In the genomic region with DNA sequence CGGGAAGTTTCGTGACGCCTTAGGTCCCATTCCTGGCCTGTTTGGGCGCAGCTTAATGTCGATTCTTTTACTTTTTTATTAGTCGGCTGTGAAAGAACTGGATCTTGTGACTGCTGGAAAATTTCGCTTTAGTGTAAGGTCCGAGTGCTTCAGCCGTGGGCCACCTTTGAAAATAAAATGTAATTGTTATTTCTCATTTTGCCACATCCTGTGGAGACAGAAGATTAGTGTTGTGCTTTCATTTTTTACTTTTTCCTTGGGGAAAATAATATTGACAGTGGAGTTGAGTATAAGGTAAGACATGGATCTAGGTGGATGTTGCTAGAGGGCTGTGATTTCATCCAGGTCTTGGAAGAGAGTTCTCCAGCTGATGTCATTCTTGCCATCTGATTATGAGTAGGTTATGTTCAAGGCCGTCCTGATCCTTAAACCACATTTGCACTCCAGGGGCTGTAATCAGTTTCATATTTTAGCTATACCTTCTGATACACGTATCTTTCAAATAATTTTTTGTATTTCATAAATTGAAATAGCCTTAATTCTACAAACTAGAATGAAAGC, we compare ENCODE assay signal across 8 cellular contexts. TPM values are rescaled to one million over a fixed set of nuclear protein-coding genes. Genes with fewer than 3 reads are reported as not detected.
DNase-seq lines count a peak whose midpoint lies in the region; ATAC-seq, FAIRE-seq and TF ChIP-seq lines count a peak whose summit lies in the region.

No MANE protein-coding gene starts in this region.

- ATAC-seq in stimulated activated naive CD8-positive, alpha-beta T cell treated with anti-CD3 and anti-CD28 coated beads, Interleukin-15, Interleukin-2, amounts not matched to agents 100 U/mL and 50 U/mL, for 24 hours = no peak
- peak; percentile 27 for ATAC-seq in K562
- no peak for ATAC-seq in HepG2
- ATAC-seq in activated CD4-positive, CD25-positive, alpha-beta regulatory T cell treated with anti-CD3 and anti-CD28 coated beads, Interleukin-2, amount 50 U/mL, for 24 hours = no peak
- ATAC-seq in HG02571 (IDR thresholded peaks at IDR 0.05; ENCODE audit: unreplicated experiment) = no peak

- H3K4me2 ChIP-seq in K562 (ENCODE audit: insufficient read depth, low read length) = peak overlapping the region; percentile 94
- peak overlapping the region; percentile 88 for H3K4me2 ChIP-seq in HepG2 (ENCODE audit: low read depth, low read length)

- H3K27ac Mint-ChIP-seq in stimulated activated naive CD8-positive, alpha-beta T cell treated with anti-CD3 and anti-CD28 coated beads, Interleukin-15, Interleukin-2, amounts not matched to agents 100 ng/mL and 50 ng/mL, for 24 hours = peak overlapping the region; percentile 81

- H3K4me1 Mint-ChIP-seq in stimulated activated naive CD8-positive, alpha-beta T cell treated with anti-CD3 and anti-CD28 coated beads, Interleukin-15, Interleukin-2, amounts not matched to agents 100 ng/mL and 50 ng/mL, for 24 hours (ENCODE audit: low read depth) = peaks cover 60% of the 10 kb centered on the region

- TF ChIP-seq EP300 in K562 (IDR thresholded peaks at IDR 0.05; ENCODE audit: low read length) (no peak), HepG2 (IDR thresholded peaks at IDR 0.05; ENCODE audit: low read depth in 2 of 2, low read length in 2 of 2) (no peak), HepG2 (CRISPR knock-in tag; IDR thresholded peaks at IDR 0.05; ENCODE audit: borderline replicate concordance) (no peak), tibial nerve (IDR thresholded peaks at IDR 0.05) (no peak)

- peaks cover 21% of the 10 kb centered on the region for H3K36me3 ChIP-seq in K562 (ENCODE audit: control insufficient read depth, insufficient read depth, low read length)
- H3K36me3 ChIP-seq in HepG2 (replicated peaks in 1 of 2; ENCODE audit: control insufficient read depth in 1 of 2, insufficient read depth in 2 of 2, low read length in 2 of 2) = no peaks in the 10 kb centered on the region; a peak in 1 of 5 replicates
- H3K36me3 ChIP-seq in tibial nerve = no peaks in the 10 kb centered on the region

- H3K9me1 ChIP-seq in K562 (ENCODE audit: control insufficient read depth, insufficient read depth, low read length) = no peaks in the 10 kb centered on the region

- no peaks in the 10 kb centered on the region for H3K27me3 ChIP-seq in K562 (ENCODE audit: control insufficient read depth in 2 of 2, insufficient read depth in 2 of 2, low read length in 2 of 2)
- no peaks in the 10 kb centered on the region for H3K27me3 ChIP-seq in HepG2 (ENCODE audit: control insufficient read depth in 1 of 2, insufficient read depth in 2 of 2, low read length in 2 of 2)
- H3K27me3 ChIP-seq in tibial nerve = no peaks in the 10 kb centered on the region

- intact Hi-C loops in K562 (cut with micrococcal nuclease) = loop anchor here (2.0 kb wide), 1 partner anchor 22 kb away; no protein-coding TSS in a partner anchor
- intact Hi-C loops in HepG2 (cut with micrococcal nuclease; ENCODE audit: unreplicated experiment) = loop anchor here (10.0 kb wide), 1 partner anchor 260 kb away; a partner anchor contains a TSS

- no peaks in the 10 kb centered on the region for H3K27me3 Mint-ChIP-seq in stimulated activated naive CD8-positive, alpha-beta T cell treated with anti-CD3 and anti-CD28 coated beads, Interleukin-15, Interleukin-2, amounts not matched to agents 100 ng/mL and 50 ng/mL, for 24 hours

- peaks cover 33% of the 10 kb centered on the region for H3K36me3 Mint-ChIP-seq in stimulated activated naive CD8-positive, alpha-beta T cell treated with anti-CD3 and anti-CD28 coated beads, Interleukin-15, Interleukin-2, amounts not matched to agents 100 ng/mL and 50 ng/mL, for 24 hours (ENCODE audit: low read depth)

- H3K4me3 ChIP-seq in K562 = peak overlapping the region; percentile 80
- H3K4me3 ChIP-seq in HepG2 (replicated peaks in 1 of 3; ENCODE audit: insufficient read depth in 1 of 3, low read depth in 2 of 3, low read length in 3 of 3) = peak overlapping the region; percentile 82 to 97 (median 90)
- peak overlapping the region; percentile 69 to 99 (median 90) for H3K4me3 ChIP-seq in tibial nerve

- in situ Hi-C loops in K562 (cut with MboI) (no loop called here), HepG2 (cut with HindIII; ENCODE audit: extremely low pct_ligation_motif_present, low pct_unique_long_range_greater_than_20kb) (no loop called here)

- under 1% methylated on average over 11 of the region's 11 CpGs for WGBS in K562 (ENCODE audit: insufficient coverage, low coverage, missing lambda C conversion rate)
- WGBS in HepG2 (ENCODE audit: low lambda C conversion rate) = 3% methylated on average over 11 of the region's 11 CpGs
- 4% methylated on average over 11 of the region's 11 CpGs for WGBS in tibial nerve, 2 donors

- no TSS peak for BruUV-seq in K562 (replicated peaks; lab: Mats Ljungman, UMichigan)
- BruUV-seq in HepG2 (replicated peaks; lab: Mats Ljungman, UMichigan) = no TSS peak

- no peak for TF ChIP-seq RAD21 in K562 (CRISPR knock-in tag; conservative IDR thresholded peaks at IDR 0.05 in 1 of 2, IDR thresholded peaks at IDR 0.05 in 1 of 2)
- TF ChIP-seq RAD21 in HepG2 (CRISPR knock-in tag; IDR thresholded peaks at IDR 0.05) = no peak

- H3K9me3 ChIP-seq in K562 (replicated peaks; ENCODE audit: control insufficient read depth, insufficient read depth, low read depth, low read length) = no peaks in the 10 kb centered on the region
- no peaks in the 10 kb centered on the region for H3K9me3 ChIP-seq in HepG2 (ENCODE audit: low read length)
- no peaks in the 10 kb centered on the region for H3K9me3 ChIP-seq in tibial nerve

- POLR2A ChIA-PET in K562 (lab: Yijun Ruan, JAX) = interaction anchor here (0.6 to 2.8 kb wide), 5 partner anchors 9 to 376 kb away, joined by 3 to 10 read pairs (median 6); no protein-coding TSS in a partner anchor
- POLR2A ChIA-PET in HepG2 (lab: Yijun Ruan, JAX) = interaction anchor here (1.8 kb wide), 1 partner anchor 807 kb away, joined by 5 read pairs; a partner anchor contains a TSS

- no peaks in the 10 kb centered on the region for H3K9me3 Mint-ChIP-seq in stimulated activated naive CD8-positive, alpha-beta T cell treated with anti-CD3 and anti-CD28 coated beads, Interleukin-15, Interleukin-2, amounts not matched to agents 100 ng/mL and 50 ng/mL, for 24 hours

- peaks cover 2% of the 10 kb centered on the region; the same call in 1 of the 2 replicates for H4K20me1 ChIP-seq in K562 (replicated peaks; ENCODE audit: control insufficient read depth, insufficient read depth, low read length)
- H4K20me1 ChIP-seq in HepG2 (ENCODE audit: insufficient read depth, low read length) = peaks cover 8% of the 10 kb centered on the region; the same call in 1 of the 2 replicates

- H3K27ac ChIP-seq in K562 (ENCODE audit: extremely low read depth, low read depth, low read length) (peak overlapping the region; percentile 83), HepG2 (ENCODE audit: extremely low read length, insufficient read depth, low read length) (peak overlapping the region; percentile 74), tibial nerve (peak overlapping the region; percentile 62 to 90 (median 89))

- H3K9ac ChIP-seq in K562 (ENCODE audit: insufficient read depth in 1 of 2, low read depth in 2 of 2, low read length in 2 of 2) (peak overlapping the region; percentile 80 to 98), HepG2 (ENCODE audit: insufficient read depth, low read depth, low read length) (peak overlapping the region; percentile 90)

- peaks cover 59% of the 10 kb centered on the region for H3K79me2 ChIP-seq in K562 (ENCODE audit: control insufficient read depth, insufficient read depth, low read length)
- H3K79me2 ChIP-seq in HepG2 (ENCODE audit: insufficient read depth, low read length) = peaks cover 49% of the 10 kb centered on the region

- FAIRE-seq in K562 (lab: Jason Lieb, UNC) = no peak
- no peak for FAIRE-seq in HepG2 (lab: Jason Lieb, UNC)

- H3K4me1 ChIP-seq in K562 (replicated peaks in 1 of 2; ENCODE audit: control insufficient read depth in 2 of 2, insufficient read depth in 2 of 2, low read length in 2 of 2) (peaks cover 11 to 13% of the 10 kb centered on the region in 2 experiments; a peak in 3 of 5 replicates), HepG2 (ENCODE audit: insufficient read depth, low read length) (peaks cover 27% of the 10 kb centered on the region), tibial nerve (peaks cover 9 to 41% (median 13%) of the 10 kb centered on the region in 4 donors)

- no peak for TF ChIP-seq CTCF in K562 (IDR thresholded peaks at IDR 0.05 in 2 of 3, conservative IDR thresholded peaks at IDR 0.05 in 1 of 3; ENCODE audit: insufficient read depth in 2 of 3, low read depth in 1 of 3, low read length in 3 of 3)
- TF ChIP-seq CTCF in HepG2 (CRISPR knock-in tag; IDR thresholded peaks at IDR 0.05) = no peak
- no peak for TF ChIP-seq CTCF in tibial nerve (IDR thresholded peaks at IDR 0.05)

- peak overlapping the region; percentile 100 for H3K4me3 Mint-ChIP-seq in stimulated activated naive CD8-positive, alpha-beta T cell treated with anti-CD3 and anti-CD28 coated beads, Interleukin-15, Interleukin-2, amounts not matched to agents 100 ng/mL and 50 ng/mL, for 24 hours

- TF ChIP-seq POLR2A in K562 (conservative IDR thresholded peaks at IDR 0.05) (no peak), HepG2 (IDR thresholded peaks at IDR 0.05; ENCODE audit: insufficient read depth in 1 of 2, low read depth in 2 of 2, low read length in 2 of 2) (no peak), tibial nerve (IDR thresholded peaks at IDR 0.05) (no peak)

- peak overlapping the region; percentile 97; the same call in 1 of the 2 replicates for H2AFZ ChIP-seq in K562 (ENCODE audit: low read depth, low read length)
- H2AFZ ChIP-seq in HepG2 (ENCODE audit: low read length) = no peak overlapping the region

- CTCF ChIA-PET in K562 (lab: Yijun Ruan, JAX; ENCODE audit: low intra/inter-chr PET ratio) = interaction anchor here (0.8 kb wide), 1 partner anchor 151 kb away, joined by 3 read pairs; no protein-coding TSS in a partner anchor
- CTCF ChIA-PET in HepG2 (lab: Yijun Ruan, JAX; ENCODE audit: low intra/inter-chr PET ratio, low total read pairs) = no interaction called here

- no peak for DNase-seq in stimulated activated naive CD8-positive, alpha-beta T cell treated with anti-CD3 and anti-CD28 coated beads, Interleukin-15, Interleukin-2, amounts not matched to agents 100 U/mL and 50 U/mL, for 24 hours
- DNase-seq in K562 (ENCODE audit: extremely low read depth in 1 of 4, low spot score in 3 of 4) = peak in 3 of 4 experiments; percentile 14 to 42 (median 15)
- DNase-seq in HepG2 (ENCODE audit: low spot score) = no peak
- no peak for DNase-seq in tibial nerve (ENCODE audit: low spot score in 2 of 2)
- no peak for DNase-seq in NCI-H2107 (lab: John Stamatoyannopoulos, UW)

RNA-seq across cellular contexts. Expression of a gene that starts 0.9 kb away (rescaled TPM):
- total RNA-seq in K562 (2011; cell fraction: chromatin; rRNA removed; ENCODE audit: low replicate concordance) = 28.2 and 92.9 TPM in 2 replicates
- 12.0 and 14.6 TPM in 2 replicates for total RNA-seq in K562 (2011; cell fraction: nucleolus; rRNA removed)
- 50.4 and 96.9 TPM in 2 replicates for total RNA-seq in K562 (2011; cell fraction: nucleoplasm; rRNA removed)
- total RNA-seq in K562 (2014; rRNA removed) (10.5 and 11.2 TPM in 2 replicates), K562 (2014; rRNA removed; fragmentation: Illumina TruSeq; extraction: Trizol) (35.9 and 42.1 TPM in 2 replicates), K562 (2015; rRNA removed; fragmentation: Illumina TruSeq; extraction: Trizol) (23.5 and 30.0 TPM in 2 replicates), K562 (2021) (32.5 and 37.4 TPM in 2 replicates), HepG2 (2016; rRNA removed; fragmentation: Illumina TruSeq; extraction: Trizol) (69.1 and 114 TPM in 2 replicates), tibial nerve (10 to 100 TPM; 20.7 to 33.3 (median 23.2) TPM)
- polyA plus RNA-seq in K562 (2011; rRNA removed) (29.5 and 41.0 TPM in 2 replicates), K562 (2014; fragmentation: Illumina TruSeq; extraction: Trizol) (19.6 and 21.4 TPM in 2 replicates), K562 (2014; fragmentation: Nextera tagmentation; extraction: Ambion mirVana) (10 to 100 TPM; 38.6 to 46.3 TPM), K562 (2014; rRNA removed) (21.8 and 22.7 TPM in 2 replicates), HepG2 (2011; rRNA removed) (19.0 and 22.3 TPM in 2 replicates)
- polyA plus RNA-seq in K562 (2011; cell fraction: cytosol; rRNA removed) = 4.5 and 9.8 TPM in 2 replicates
- polyA plus RNA-seq in K562 (2011; cell fraction: nucleus; rRNA removed) = 14.9 and 40.7 TPM in 2 replicates
- polyA plus RNA-seq in K562 (2012) = 23.9 and 29.4 TPM in 2 replicates
- 27.8 and 27.9 TPM in 2 replicates for polyA minus RNA-seq in K562 (2011; rRNA and poly(A)+ RNA removed)
- 6.9 and 13.0 TPM in 2 replicates for polyA minus RNA-seq in K562 (2011; cell fraction: cytosol; rRNA and poly(A)+ RNA removed)
- 19.4 and 34.5 TPM in 2 replicates for polyA minus RNA-seq in K562 (2011; cell fraction: nucleus; rRNA and poly(A)+ RNA removed)
- 5.3 and 8.7 TPM in 2 replicates for total RNA-seq in HepG2 (2016; cell fraction: cytosol; rRNA removed; fragmentation: Illumina TruSeq; extraction: Trizol; ENCODE audit: low read depth)
- 69.8 and 121 TPM in 2 replicates for total RNA-seq in HepG2 (2016; cell fraction: insoluble cytoplasmic fraction; rRNA removed; fragmentation: Illumina TruSeq; extraction: Trizol)
- total RNA-seq in HepG2 (2016; cell fraction: membrane; rRNA removed; fragmentation: Illumina TruSeq; extraction: Trizol) = 20.5 and 23.7 TPM in 2 replicates
- total RNA-seq in HepG2 (2016; cell fraction: nucleus; rRNA removed; fragmentation: Illumina TruSeq; extraction: Trizol) = 32.7 and 36.9 TPM in 2 replicates
- 6.2 and 13.3 TPM in 2 replicates for polyA plus RNA-seq in HepG2 (2011; cell fraction: cytosol; rRNA removed)
- 9.9 and 16.7 TPM in 2 replicates for polyA plus RNA-seq in HepG2 (2011; cell fraction: nucleus; rRNA removed)
- polyA plus RNA-seq in HepG2 (2012) = 39.1 and 52.9 TPM in 2 replicates
- polyA plus RNA-seq in HepG2 (2016; cell fraction: cytosol; fragmentation: Illumina TruSeq; extraction: Trizol; ENCODE audit: low read depth) = 6.8 and 7.7 TPM in 2 replicates
- polyA plus RNA-seq in HepG2 (2016; cell fraction: insoluble cytoplasmic fraction; fragmentation: Illumina TruSeq; extraction: Trizol; ENCODE audit: low read depth) = 119 and 125 TPM in 2 replicates
- 10.7 and 12.3 TPM in 2 replicates for polyA plus RNA-seq in HepG2 (2016; cell fraction: membrane; fragmentation: Illumina TruSeq; extraction: Trizol; ENCODE audit: low read depth)
- polyA plus RNA-seq in HepG2 (2016; cell fraction: nucleus; fragmentation: Illumina TruSeq; extraction: Trizol; ENCODE audit: insufficient read depth, low read depth) = 38.9 and 44.7 TPM in 2 replicates
- 3.9 and 4.0 TPM in 2 replicates for polyA minus RNA-seq in HepG2 (2011; rRNA and poly(A)+ RNA removed; ENCODE audit: low replicate concordance)
- 16.6 and 25.1 TPM in 2 replicates for polyA minus RNA-seq in HepG2 (2011; cell fraction: cytosol; rRNA and poly(A)+ RNA removed)
- polyA minus RNA-seq in HepG2 (2011; cell fraction: nucleus; rRNA and poly(A)+ RNA removed) = 42.5 and 45.6 TPM in 2 replicates

Comparison
In these comparisons a context has a peak if more than half of its experiments do, and no peak if none do; other contexts are left out.
1. DNase-seq: peak in K562 (3 of 4); none in stimulated activated naive CD8-positive, alpha-beta T cell treated with anti-CD3 and anti-CD28 coated beads, Interleukin-15, Interleukin-2, amounts not matched to agents 100 U/mL and 50 U/mL, for 24 hours (single experiment), HepG2 (single experiment), tibial nerve (0 of 2) and NCI-H2107 (single experiment).
2. Peak in every context shown above with its lines, with median percentiles within 50 percentile points of each other: H3K27ac ChIP-seq and H3K4me3 ChIP-seq.